1 cellular context compared by ENCODE assay signal in the genomic region with DNA sequence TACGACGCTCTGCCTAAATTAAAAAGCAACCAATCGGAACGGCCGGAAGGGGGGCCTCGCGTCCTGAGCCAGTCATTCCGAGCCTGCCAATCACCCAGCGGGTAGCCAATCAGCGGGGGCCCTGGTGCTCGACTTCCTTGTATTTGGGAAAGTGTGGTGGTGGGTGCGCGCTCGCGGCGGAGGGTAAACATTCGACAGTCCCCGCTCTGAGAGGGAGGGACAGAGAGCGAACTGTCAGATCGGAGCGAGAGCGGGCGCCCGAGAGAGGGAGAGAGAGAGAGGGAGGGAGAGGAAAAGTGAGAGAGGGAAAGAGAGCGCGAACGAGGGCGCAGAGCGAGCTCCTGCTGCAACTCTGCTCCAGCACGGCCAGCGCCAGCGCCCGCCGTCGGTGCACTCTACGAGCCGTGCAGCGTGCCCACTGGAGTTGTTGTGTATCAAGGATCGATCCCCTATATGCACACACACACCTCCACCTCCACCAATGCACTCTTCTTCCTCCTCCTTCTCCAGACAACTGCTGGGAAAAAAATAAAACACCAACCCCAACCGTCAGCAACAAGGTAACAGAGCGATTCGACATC.
TF ChIP-seq lines count a peak whose summit lies in the region.

A gene (plus strand): TSS at position 190 of the 581 bp plus-strand sequence. CDS start 1,396 bp downstream, outside the sequence.

TF ChIP-seq in HEK293, 187 proteins besides CTCF, POLR2A, EP300 and RAD21 (continued from another document and continues in another):
- TF ChIP-seq, protein P1, sequence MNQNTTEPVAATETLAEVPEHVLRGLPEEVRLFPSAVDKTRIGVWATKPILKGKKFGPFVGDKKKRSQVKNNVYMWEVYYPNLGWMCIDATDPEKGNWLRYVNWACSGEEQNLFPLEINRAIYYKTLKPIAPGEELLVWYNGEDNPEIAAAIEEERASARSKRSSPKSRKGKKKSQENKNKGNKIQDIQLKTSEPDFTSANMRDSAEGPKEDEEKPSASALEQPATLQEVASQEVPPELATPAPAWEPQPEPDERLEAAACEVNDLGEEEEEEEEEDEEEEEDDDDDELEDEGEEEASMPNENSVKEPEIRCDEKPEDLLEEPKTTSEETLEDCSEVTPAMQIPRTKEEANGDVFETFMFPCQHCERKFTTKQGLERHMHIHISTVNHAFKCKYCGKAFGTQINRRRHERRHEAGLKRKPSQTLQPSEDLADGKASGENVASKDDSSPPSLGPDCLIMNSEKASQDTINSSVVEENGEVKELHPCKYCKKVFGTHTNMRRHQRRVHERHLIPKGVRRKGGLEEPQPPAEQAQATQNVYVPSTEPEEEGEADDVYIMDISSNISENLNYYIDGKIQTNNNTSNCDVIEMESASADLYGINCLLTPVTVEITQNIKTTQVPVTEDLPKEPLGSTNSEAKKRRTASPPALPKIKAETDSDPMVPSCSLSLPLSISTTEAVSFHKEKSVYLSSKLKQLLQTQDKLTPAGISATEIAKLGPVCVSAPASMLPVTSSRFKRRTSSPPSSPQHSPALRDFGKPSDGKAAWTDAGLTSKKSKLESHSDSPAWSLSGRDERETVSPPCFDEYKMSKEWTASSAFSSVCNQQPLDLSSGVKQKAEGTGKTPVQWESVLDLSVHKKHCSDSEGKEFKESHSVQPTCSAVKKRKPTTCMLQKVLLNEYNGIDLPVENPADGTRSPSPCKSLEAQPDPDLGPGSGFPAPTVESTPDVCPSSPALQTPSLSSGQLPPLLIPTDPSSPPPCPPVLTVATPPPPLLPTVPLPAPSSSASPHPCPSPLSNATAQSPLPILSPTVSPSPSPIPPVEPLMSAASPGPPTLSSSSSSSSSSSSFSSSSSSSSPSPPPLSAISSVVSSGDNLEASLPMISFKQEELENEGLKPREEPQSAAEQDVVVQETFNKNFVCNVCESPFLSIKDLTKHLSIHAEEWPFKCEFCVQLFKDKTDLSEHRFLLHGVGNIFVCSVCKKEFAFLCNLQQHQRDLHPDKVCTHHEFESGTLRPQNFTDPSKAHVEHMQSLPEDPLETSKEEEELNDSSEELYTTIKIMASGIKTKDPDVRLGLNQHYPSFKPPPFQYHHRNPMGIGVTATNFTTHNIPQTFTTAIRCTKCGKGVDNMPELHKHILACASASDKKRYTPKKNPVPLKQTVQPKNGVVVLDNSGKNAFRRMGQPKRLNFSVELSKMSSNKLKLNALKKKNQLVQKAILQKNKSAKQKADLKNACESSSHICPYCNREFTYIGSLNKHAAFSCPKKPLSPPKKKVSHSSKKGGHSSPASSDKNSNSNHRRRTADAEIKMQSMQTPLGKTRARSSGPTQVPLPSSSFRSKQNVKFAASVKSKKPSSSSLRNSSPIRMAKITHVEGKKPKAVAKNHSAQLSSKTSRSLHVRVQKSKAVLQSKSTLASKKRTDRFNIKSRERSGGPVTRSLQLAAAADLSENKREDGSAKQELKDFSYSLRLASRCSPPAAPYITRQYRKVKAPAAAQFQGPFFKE (tag by site-specific recombination; IDR thresholded peaks at IDR 0.05; ENCODE audit: borderline replicate concordance), result no peak
- TF ChIP-seq ZNF677 (tag by site-specific recombination; IDR thresholded peaks at IDR 0.05) (no peak), ZNF843 (tag by site-specific recombination; IDR thresholded peaks at IDR 0.05) (peak; percentile 68), ZNF585B (tag by site-specific recombination; IDR thresholded peaks at IDR 0.05) (no peak), KLF7 (tag by site-specific recombination; IDR thresholded peaks at IDR 0.05; ENCODE audit: borderline replicate concordance) (no peak), YY2 (tag by site-specific recombination; IDR thresholded peaks at IDR 0.05) (no peak), ZNF311 (tag by site-specific recombination; IDR thresholded peaks at IDR 0.05; ENCODE audit: borderline replicate concordance) (no peak), ZBTB48 (tag by site-specific recombination; IDR thresholded peaks at IDR 0.05) (peak; percentile 85), ZNF747 (tag by site-specific recombination; IDR thresholded peaks at IDR 0.05) (no peak), KLF9 (tag by site-specific recombination; IDR thresholded peaks at IDR 0.05; ENCODE audit: low read depth) (peak; percentile 23; the same call in 1 of the 2 replicates), ZNF621 (tag by site-specific recombination; IDR thresholded peaks at IDR 0.05) (no peak), ZNF114 (tag by site-specific recombination; IDR thresholded peaks at IDR 0.05) (no peak), ZBTB8A (tag by site-specific recombination; IDR thresholded peaks at IDR 0.05) (peak; percentile 79), ZNF324 (tag by site-specific recombination; IDR thresholded peaks at IDR 0.05) (0 out of 2 replicates have a peak, but pooled peaks have one; percentile 59), ZNF707 (tag by site-specific recombination; IDR thresholded peaks at IDR 0.05) (no peak), ZNF510 (tag by site-specific recombination; IDR thresholded peaks at IDR 0.05; ENCODE audit: insufficient replicate concordance) (no peak), ZNF654 (tag by site-specific recombination; IDR thresholded peaks at IDR 0.05; ENCODE audit: low read depth) (no peak), HOXC10 (CRISPR knock-in tag; IDR thresholded peaks at IDR 0.05) (no peak), ZNF626 (tag by site-specific recombination; IDR thresholded peaks at IDR 0.05) (no peak), BCL11B (tag by site-specific recombination; IDR thresholded peaks at IDR 0.05; ENCODE audit: low read depth) (no peak), ZNF24 (tag by site-specific recombination; IDR thresholded peaks at IDR 0.05) (peak; percentile 51; the same call in 1 of the 2 replicates), ZNF610 (tag by site-specific recombination; IDR thresholded peaks at IDR 0.05; ENCODE audit: borderline replicate concordance) (no peak), ZNF175 (tag by site-specific recombination; IDR thresholded peaks at IDR 0.05) (no peak), ZSCAN23 (tag by site-specific recombination; IDR thresholded peaks at IDR 0.05) (no peak), WT1 (tag by site-specific recombination; IDR thresholded peaks at IDR 0.05) (peak; percentile 30; the same call in 1 of the 2 replicates), ZNF350 (tag by site-specific recombination; IDR thresholded peaks at IDR 0.05) (no peak)
- TF ChIP-seq, protein P2, sequence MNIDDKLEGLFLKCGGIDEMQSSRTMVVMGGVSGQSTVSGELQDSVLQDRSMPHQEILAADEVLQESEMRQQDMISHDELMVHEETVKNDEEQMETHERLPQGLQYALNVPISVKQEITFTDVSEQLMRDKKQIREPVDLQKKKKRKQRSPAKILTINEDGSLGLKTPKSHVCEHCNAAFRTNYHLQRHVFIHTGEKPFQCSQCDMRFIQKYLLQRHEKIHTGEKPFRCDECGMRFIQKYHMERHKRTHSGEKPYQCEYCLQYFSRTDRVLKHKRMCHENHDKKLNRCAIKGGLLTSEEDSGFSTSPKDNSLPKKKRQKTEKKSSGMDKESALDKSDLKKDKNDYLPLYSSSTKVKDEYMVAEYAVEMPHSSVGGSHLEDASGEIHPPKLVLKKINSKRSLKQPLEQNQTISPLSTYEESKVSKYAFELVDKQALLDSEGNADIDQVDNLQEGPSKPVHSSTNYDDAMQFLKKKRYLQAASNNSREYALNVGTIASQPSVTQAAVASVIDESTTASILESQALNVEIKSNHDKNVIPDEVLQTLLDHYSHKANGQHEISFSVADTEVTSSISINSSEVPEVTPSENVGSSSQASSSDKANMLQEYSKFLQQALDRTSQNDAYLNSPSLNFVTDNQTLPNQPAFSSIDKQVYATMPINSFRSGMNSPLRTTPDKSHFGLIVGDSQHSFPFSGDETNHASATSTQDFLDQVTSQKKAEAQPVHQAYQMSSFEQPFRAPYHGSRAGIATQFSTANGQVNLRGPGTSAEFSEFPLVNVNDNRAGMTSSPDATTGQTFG (tag by site-specific recombination; IDR thresholded peaks at IDR 0.05; ENCODE audit: borderline replicate concordance), result no peak
- TF ChIP-seq, protein P3, sequence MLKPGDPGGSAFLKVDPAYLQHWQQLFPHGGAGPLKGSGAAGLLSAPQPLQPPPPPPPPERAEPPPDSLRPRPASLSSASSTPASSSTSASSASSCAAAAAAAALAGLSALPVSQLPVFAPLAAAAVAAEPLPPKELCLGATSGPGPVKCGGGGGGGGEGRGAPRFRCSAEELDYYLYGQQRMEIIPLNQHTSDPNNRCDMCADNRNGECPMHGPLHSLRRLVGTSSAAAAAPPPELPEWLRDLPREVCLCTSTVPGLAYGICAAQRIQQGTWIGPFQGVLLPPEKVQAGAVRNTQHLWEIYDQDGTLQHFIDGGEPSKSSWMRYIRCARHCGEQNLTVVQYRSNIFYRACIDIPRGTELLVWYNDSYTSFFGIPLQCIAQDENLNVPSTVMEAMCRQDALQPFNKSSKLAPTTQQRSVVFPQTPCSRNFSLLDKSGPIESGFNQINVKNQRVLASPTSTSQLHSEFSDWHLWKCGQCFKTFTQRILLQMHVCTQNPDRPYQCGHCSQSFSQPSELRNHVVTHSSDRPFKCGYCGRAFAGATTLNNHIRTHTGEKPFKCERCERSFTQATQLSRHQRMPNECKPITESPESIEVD (tag by site-specific recombination; IDR thresholded peaks at IDR 0.05), result no peak
- TF ChIP-seq, protein P4, sequence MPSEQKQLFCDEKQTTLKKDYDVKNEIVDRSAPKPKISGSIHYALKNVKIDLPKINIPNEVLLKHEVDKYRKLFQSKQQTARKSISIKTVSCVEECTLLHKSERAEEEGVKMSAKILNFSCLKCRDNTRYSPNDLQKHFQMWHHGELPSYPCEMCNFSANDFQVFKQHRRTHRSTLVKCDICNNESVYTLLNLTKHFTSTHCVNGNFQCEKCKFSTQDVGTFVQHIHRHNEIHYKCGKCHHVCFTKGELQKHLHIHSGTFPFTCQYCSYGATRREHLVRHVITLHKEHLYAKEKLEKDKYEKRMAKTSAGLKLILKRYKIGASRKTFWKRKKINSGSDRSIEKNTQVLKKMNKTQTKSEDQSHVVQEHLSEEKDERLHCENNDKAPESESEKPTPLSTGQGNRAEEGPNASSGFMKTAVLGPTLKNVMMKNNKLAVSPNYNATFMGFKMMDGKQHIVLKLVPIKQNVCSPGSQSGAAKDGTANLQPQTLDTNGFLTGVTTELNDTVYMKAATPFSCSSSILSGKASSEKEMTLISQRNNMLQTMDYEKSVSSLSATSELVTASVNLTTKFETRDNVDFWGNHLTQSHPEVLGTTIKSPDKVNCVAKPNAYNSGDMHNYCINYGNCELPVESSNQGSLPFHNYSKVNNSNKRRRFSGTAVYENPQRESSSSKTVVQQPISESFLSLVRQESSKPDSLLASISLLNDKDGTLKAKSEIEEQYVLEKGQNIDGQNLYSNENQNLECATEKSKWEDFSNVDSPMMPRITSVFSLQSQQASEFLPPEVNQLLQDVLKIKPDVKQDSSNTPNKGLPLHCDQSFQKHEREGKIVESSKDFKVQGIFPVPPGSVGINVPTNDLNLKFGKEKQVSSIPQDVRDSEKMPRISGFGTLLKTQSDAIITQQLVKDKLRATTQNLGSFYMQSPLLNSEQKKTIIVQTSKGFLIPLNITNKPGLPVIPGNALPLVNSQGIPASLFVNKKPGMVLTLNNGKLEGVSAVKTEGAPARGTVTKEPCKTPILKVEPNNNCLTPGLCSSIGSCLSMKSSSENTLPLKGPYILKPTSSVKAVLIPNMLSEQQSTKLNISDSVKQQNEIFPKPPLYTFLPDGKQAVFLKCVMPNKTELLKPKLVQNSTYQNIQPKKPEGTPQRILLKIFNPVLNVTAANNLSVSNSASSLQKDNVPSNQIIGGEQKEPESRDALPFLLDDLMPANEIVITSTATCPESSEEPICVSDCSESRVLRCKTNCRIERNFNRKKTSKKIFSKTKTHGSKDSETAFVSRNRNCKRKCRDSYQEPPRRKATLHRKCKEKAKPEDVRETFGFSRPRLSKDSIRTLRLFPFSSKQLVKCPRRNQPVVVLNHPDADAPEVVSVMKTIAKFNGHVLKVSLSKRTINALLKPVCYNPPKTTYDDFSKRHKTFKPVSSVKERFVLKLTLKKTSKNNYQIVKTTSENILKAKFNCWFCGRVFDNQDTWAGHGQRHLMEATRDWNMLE (tag by site-specific recombination; conservative IDR thresholded peaks at IDR 0.05; ENCODE audit: low read depth), result no peak
- TF ChIP-seq, protein P5, sequence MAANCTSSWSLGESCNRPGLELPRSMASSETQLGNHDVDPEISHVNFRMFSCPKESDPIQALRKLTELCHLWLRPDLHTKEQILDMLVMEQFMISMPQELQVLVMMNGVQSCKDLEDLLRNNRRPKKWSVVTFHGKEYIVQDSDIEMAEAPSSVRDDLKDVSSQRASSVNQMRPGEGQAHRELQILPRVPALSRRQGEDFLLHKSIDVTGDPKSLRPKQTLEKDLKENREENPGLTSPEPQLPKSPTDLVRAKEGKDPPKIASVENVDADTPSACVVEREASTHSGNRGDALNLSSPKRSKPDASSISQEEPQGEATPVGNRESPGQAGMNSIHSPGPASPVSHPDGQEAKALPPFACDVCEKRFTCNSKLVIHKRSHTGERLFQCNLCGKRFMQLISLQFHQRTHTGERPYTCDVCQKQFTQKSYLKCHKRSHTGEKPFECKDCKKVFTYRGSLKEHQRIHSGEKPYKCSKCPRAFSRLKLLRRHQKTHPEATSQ (tag by site-specific recombination; IDR thresholded peaks at IDR 0.05), result peak; percentile 51; the same call in 1 of the 2 replicates
- TF ChIP-seq, protein P6, sequence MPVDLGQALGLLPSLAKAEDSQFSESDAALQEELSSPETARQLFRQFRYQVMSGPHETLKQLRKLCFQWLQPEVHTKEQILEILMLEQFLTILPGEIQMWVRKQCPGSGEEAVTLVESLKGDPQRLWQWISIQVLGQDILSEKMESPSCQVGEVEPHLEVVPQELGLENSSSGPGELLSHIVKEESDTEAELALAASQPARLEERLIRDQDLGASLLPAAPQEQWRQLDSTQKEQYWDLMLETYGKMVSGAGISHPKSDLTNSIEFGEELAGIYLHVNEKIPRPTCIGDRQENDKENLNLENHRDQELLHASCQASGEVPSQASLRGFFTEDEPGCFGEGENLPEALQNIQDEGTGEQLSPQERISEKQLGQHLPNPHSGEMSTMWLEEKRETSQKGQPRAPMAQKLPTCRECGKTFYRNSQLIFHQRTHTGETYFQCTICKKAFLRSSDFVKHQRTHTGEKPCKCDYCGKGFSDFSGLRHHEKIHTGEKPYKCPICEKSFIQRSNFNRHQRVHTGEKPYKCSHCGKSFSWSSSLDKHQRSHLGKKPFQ (tag by site-specific recombination; IDR thresholded peaks at IDR 0.05), result no peak
- TF ChIP-seq, protein P7, sequence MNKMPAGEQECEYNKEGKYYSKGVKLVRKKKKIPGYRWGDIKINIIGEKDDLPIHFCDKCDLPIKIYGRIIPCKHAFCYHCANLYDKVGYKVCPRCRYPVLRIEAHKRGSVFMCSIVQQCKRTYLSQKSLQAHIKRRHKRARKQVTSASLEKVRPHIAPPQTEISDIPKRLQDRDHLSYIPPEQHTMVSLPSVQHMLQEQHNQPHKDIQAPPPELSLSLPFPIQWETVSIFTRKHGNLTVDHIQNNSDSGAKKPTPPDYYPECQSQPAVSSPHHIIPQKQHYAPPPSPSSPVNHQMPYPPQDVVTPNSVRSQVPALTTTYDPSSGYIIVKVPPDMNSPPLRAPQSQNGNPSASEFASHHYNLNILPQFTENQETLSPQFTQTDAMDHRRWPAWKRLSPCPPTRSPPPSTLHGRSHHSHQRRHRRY (tag by site-specific recombination; IDR thresholded peaks at IDR 0.05), result no peak
